ENCODE assay signal across 1 cellular context in the genomic region with DNA sequence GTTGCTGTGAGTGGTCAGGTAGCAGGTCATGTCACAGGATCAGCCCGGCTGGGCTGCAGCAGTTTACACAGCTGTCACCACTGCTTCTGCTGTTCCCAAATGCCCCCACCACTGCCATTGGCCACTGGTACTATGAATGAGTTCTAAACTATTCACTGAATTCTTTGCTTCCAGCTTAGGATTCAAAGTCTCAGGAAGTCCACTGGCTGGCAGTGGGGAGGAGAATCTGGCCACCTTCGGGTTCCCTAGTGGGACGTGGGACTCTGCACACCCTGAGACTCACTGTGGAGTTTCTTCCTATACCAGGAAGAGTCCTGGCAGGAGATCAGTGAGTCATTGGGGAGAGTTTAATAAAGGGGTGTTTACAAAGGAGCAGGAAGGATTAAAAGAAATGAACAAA.
TF ChIP-seq lines count a peak whose summit lies in the region.

No MANE protein-coding gene starts in this region.

TF ChIP-seq in HepG2, 621 proteins besides CTCF, POLR2A, EP300 and RAD21:
- TF ChIP-seq ZNF10 (CRISPR knock-in tag; IDR thresholded peaks at IDR 0.05; ENCODE audit: borderline replicate concordance, low read depth) (no peak), SAP130 (CRISPR knock-in tag; IDR thresholded peaks at IDR 0.05; ENCODE audit: low read depth) (peak; percentile 32; the same call in 1 of the 2 replicates), TBX2 (CRISPR knock-in tag; IDR thresholded peaks at IDR 0.05; ENCODE audit: borderline replicate concordance) (0 out of 2 replicates have a peak, but pooled peaks have one; percentile 16)
- TF ChIP-seq, protein P1, sequence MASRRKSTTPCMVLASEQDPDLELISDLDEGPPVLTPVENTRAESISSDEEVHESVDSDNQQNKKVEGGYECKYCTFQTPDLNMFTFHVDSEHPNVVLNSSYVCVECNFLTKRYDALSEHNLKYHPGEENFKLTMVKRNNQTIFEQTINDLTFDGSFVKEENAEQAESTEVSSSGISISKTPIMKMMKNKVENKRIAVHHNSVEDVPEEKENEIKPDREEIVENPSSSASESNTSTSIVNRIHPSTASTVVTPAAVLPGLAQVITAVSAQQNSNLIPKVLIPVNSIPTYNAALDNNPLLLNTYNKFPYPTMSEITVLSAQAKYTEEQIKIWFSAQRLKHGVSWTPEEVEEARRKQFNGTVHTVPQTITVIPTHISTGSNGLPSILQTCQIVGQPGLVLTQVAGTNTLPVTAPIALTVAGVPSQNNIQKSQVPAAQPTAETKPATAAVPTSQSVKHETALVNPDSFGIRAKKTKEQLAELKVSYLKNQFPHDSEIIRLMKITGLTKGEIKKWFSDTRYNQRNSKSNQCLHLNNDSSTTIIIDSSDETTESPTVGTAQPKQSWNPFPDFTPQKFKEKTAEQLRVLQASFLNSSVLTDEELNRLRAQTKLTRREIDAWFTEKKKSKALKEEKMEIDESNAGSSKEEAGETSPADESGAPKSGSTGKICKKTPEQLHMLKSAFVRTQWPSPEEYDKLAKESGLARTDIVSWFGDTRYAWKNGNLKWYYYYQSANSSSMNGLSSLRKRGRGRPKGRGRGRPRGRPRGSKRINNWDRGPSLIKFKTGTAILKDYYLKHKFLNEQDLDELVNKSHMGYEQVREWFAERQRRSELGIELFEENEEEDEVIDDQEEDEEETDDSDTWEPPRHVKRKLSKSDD (CRISPR knock-in tag; IDR thresholded peaks at IDR 0.05; ENCODE audit: low read depth) = no peak
- TF ChIP-seq, protein P2, sequence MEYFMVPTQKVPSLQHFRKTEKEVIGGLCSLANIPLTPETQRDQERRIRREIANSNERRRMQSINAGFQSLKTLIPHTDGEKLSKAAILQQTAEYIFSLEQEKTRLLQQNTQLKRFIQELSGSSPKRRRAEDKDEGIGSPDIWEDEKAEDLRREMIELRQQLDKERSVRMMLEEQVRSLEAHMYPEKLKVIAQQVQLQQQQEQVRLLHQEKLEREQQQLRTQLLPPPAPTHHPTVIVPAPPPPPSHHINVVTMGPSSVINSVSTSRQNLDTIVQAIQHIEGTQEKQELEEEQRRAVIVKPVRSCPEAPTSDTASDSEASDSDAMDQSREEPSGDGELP (IDR thresholded peaks at IDR 0.05; ENCODE audit: borderline replicate concordance, low read depth) = peak; percentile 67; the same call in 1 of the 2 replicates
